ENCODE assay signal across 17 cellular contexts in the genomic region with DNA sequence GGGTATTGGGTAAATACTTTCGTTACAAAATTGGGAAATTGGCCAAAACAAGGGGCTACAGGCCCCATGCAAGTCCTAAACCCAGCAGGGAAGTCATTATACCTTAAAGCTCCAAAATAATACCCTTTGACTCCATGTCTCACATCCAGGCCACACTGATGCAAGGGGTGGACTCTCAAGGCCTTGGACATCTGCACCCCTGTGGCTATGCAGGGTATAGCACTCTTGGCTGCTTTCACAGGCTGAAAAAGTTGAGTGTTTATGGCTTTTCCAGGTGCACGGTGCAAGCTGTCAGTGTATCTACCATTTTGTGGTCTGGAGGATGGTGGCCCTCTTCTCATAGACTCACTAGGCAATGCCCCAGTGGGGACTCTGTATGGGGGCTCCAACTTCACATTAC.
DNase-seq lines count a peak whose midpoint lies in the region; ATAC-seq and TF ChIP-seq lines count a peak whose summit lies in the region.
"Had no signal": no experiment of that assay in that cellular context is flagged by ENCODE, and none has a peak within 500 bp of the region (broad histone marks: within the 10 kb centered on the region; RNA-seq: fewer than 3 reads in every experiment).

No MANE protein-coding gene starts in this region.

- no peak overlapping the region for H3K27ac Mint-ChIP-seq in endothelial cell (ENCODE audit: unreplicated experiment)
- H3K27ac Mint-ChIP-seq: CD8-positive, alpha-beta memory T cell; effector memory CD8-positive, alpha-beta T cell; stimulated activated naive B cell treated with anti-CD40 and anti-IgM and Interleukin-4, amounts not matched to agents 10 μg/mL and 1 μg/mL and 100 μg/mL, for 72 hours had no signal

- H4K20me1 ChIP-seq in DND-41 (ENCODE audit: insufficient read depth, low read length) = no peaks in the 10 kb centered on the region

- no peaks in the 10 kb centered on the region for H3K79me2 ChIP-seq in DND-41 (ENCODE audit: insufficient read depth, low read length)

- no peaks in the 10 kb centered on the region for H3K9me3 ChIP-seq in DND-41 (ENCODE audit: insufficient read depth, low read length, severe bottlenecking)
- H3K9me3 ChIP-seq: ascending aorta, pancreas had no signal

- no peak overlapping the region for H2AFZ ChIP-seq in DND-41 (ENCODE audit: low read depth, low read length)

- no peak overlapping the region for H3K27ac ChIP-seq in DND-41 (ENCODE audit: low read length)
- H3K27ac ChIP-seq: ascending aorta, heart right ventricle, pancreas had no signal

- H3K4me2 ChIP-seq in DND-41 (ENCODE audit: insufficient read depth, low read length) = no peak overlapping the region

- H3K36me3 ChIP-seq in DND-41 (ENCODE audit: insufficient read depth, low read length) = no peaks in the 10 kb centered on the region
- H3K36me3 ChIP-seq: ascending aorta, heart right ventricle, pancreas had no signal

- no peaks in the 10 kb centered on the region for H3K4me1 ChIP-seq in DND-41 (ENCODE audit: insufficient read depth, low read length)
- H3K4me1 ChIP-seq: ascending aorta, heart right ventricle, pancreas had no signal

- no peaks in the 10 kb centered on the region for H3K36me3 Mint-ChIP-seq in endothelial cell (ENCODE audit: low read depth, unreplicated experiment)
- H3K36me3 Mint-ChIP-seq: CD8-positive, alpha-beta memory T cell; stimulated activated naive B cell treated with anti-CD40 and anti-IgM and Interleukin-4, amounts not matched to agents 10 μg/mL and 1 μg/mL and 100 μg/mL, for 72 hours had no signal

- no peaks in the 10 kb centered on the region for H3K27me3 ChIP-seq in DND-41 (ENCODE audit: insufficient read depth, low read length, poor library complexity)
- H3K27me3 ChIP-seq: ascending aorta, heart right ventricle, pancreas had no signal

- no peak for ATAC-seq in DND-41 (ENCODE audit: insufficient read depth, low read depth)
- ATAC-seq in GM18511 (IDR thresholded peaks at IDR 0.05; ENCODE audit: unreplicated experiment) = peak; percentile 59
- no peak for ATAC-seq in GM21515 (IDR thresholded peaks at IDR 0.05; ENCODE audit: unreplicated experiment)
- ATAC-seq: effector memory CD8-positive, alpha-beta T cell; heart right ventricle; pancreas had no signal

- DNase-seq in DND-41 (no peak), LNCaP clone FGC (ENCODE audit: low read depth) (no peak), epithelial cell of proximal tubule (ENCODE audit: low read depth) (no peak), medulla oblongata (ENCODE audit: extremely low spot score) (no peak), endothelial cell (ENCODE audit: low spot score) (no peak), NCI-H1048 (lab: John Stamatoyannopoulos, UW) (no peak)
- DNase-seq: CD8-positive, alpha-beta memory T cell; effector memory CD8-positive, alpha-beta T cell; heart right ventricle; mesenchymal stem cell; NCI-H2107; pancreas; stimulated activated naive B cell treated with anti-CD40 and anti-IgM and Interleukin-4, amounts not matched to agents 10 μg/mL and 1 μg/mL and 100 μg/mL, for 72 hours; T-helper 9 cell had no signal

- H3K4me3 ChIP-seq in DND-41 (ENCODE audit: low read depth in 1 of 2, low read length in 2 of 2) (no peak overlapping the region), LNCaP clone FGC (ENCODE audit: low read depth, low read length) (no peak overlapping the region), epithelial cell of proximal tubule (ENCODE audit: low read depth, low read length) (no peak overlapping the region)
- H3K4me3 ChIP-seq: ascending aorta, heart right ventricle, pancreas had no signal

- TF ChIP-seq CTCF in DND-41 (IDR thresholded peaks at IDR 0.05; ENCODE audit: borderline replicate concordance, extremely low read depth, low read length, poor library complexity, severe bottlenecking) = peak; percentile 29
- 0 out of 2 replicates have a peak, but pooled peaks have one; percentile 31 for TF ChIP-seq CTCF in LNCaP clone FGC (IDR thresholded peaks at IDR 0.05; ENCODE audit: control insufficient read depth, extremely low read depth, insufficient read depth)
- TF ChIP-seq CTCF in epithelial cell of proximal tubule (conservative IDR thresholded peaks at IDR 0.05; ENCODE audit: low read depth, low read length) = peak; percentile 33
- TF ChIP-seq CTCF in endothelial cell (IDR thresholded peaks at IDR 0.05; ENCODE audit: unreplicated experiment) = no peak

- no peaks in the 10 kb centered on the region for H3K9me3 Mint-ChIP-seq in endothelial cell (ENCODE audit: unreplicated experiment)
- H3K9me3 Mint-ChIP-seq: effector memory CD8-positive, alpha-beta T cell had no signal

- H3K27me3 Mint-ChIP-seq in endothelial cell (ENCODE audit: unreplicated experiment) = peaks cover 2% of the 10 kb centered on the region
- H3K27me3 Mint-ChIP-seq: CD8-positive, alpha-beta memory T cell; effector memory CD8-positive, alpha-beta T cell; stimulated activated naive B cell treated with anti-CD40 and anti-IgM and Interleukin-4, amounts not matched to agents 10 μg/mL and 1 μg/mL and 100 μg/mL, for 72 hours had no signal

- H3K4me3 Mint-ChIP-seq in endothelial cell (ENCODE audit: unreplicated experiment) = no peak overlapping the region
- H3K4me3 Mint-ChIP-seq: CD8-positive, alpha-beta memory T cell; effector memory CD8-positive, alpha-beta T cell; stimulated activated naive B cell treated with anti-CD40 and anti-IgM and Interleukin-4, amounts not matched to agents 10 μg/mL and 1 μg/mL and 100 μg/mL, for 72 hours had no signal

- no peak overlapping the region for H3K9ac ChIP-seq in DND-41 (ENCODE audit: low read depth, low read length)

- H3K4me1 Mint-ChIP-seq in endothelial cell (ENCODE audit: unreplicated experiment) = no peaks in the 10 kb centered on the region
- H3K4me1 Mint-ChIP-seq: CD8-positive, alpha-beta memory T cell; stimulated activated naive B cell treated with anti-CD40 and anti-IgM and Interleukin-4, amounts not matched to agents 10 μg/mL and 1 μg/mL and 100 μg/mL, for 72 hours had no signal
